Comparison of ENCODE assay signal across 7 cellular contexts in genomic region chr1:93567255-93567918, GRCh38.
A peak's percentile ranks its signal among the peaks of the same experiment; 100 is the strongest.
DNase-seq lines count a peak whose midpoint lies in the region; ATAC-seq, FAIRE-seq and TF ChIP-seq lines count a peak whose summit lies in the region.

No MANE protein-coding gene starts in this region.

- H3K27me3 ChIP-seq in mammary epithelial cell (ENCODE audit: insufficient read depth, low read length) (no peaks in the 10 kb centered on the region), upper lobe of left lung (no peaks in the 10 kb centered on the region)

- H3K9me3 ChIP-seq in mammary epithelial cell (replicated peaks; ENCODE audit: insufficient read depth, low read length) (no peaks in the 10 kb centered on the region), kidney (ENCODE audit: control insufficient read depth in 1 of 2, low read length in 2 of 2) (no peaks in the 10 kb centered on the region), upper lobe of left lung (no peaks in the 10 kb centered on the region), OCI-LY7 (ENCODE audit: low read length) (no peaks in the 10 kb centered on the region)

- no peak for TF ChIP-seq EP300 in upper lobe of left lung (IDR thresholded peaks at IDR 0.05)

- H4K20me1 ChIP-seq in mammary epithelial cell (ENCODE audit: insufficient read depth, low read length) (no peaks in the 10 kb centered on the region), OCI-LY7 (ENCODE audit: insufficient read depth, low read length) (no peaks in the 10 kb centered on the region)

- H3K9ac ChIP-seq in mammary epithelial cell (ENCODE audit: insufficient read depth, low read length) (no peak overlapping the region), kidney (ENCODE audit: low read length in 2 of 2) (peak overlapping the region in 1 of 2 donors; percentile 13)

- WGBS in mammary epithelial cell (ENCODE audit: low coverage, missing lambda C conversion rate), result 77% methylated on average over 11 of the region's 15 CpGs
- WGBS in upper lobe of left lung, 2 donors, result 89 to 90% methylated on average over 15 of the region's 15 CpGs

- H3K27ac ChIP-seq in mammary epithelial cell (ENCODE audit: insufficient read depth, low read depth, low read length) (no peak overlapping the region), kidney (ENCODE audit: low read depth in 2 of 2, low read length in 2 of 2) (peak overlapping the region; percentile 54 to 76), upper lobe of left lung (peak overlapping the region in 2 of 4 donors; percentile 52 to 68), OCI-LY7 (ENCODE audit: low read depth, low read length, poor library complexity, severe bottlenecking) (no peak overlapping the region)

- dilution Hi-C loops in mammary epithelial cell (cut with HindIII; ENCODE audit: low sequenced_read_pairs), result no loop called here

- H2AFZ ChIP-seq in mammary epithelial cell (ENCODE audit: low read depth, low read length), result no peak overlapping the region
- no peak overlapping the region for H2AFZ ChIP-seq in OCI-LY7 (ENCODE audit: low read length)

- no peak for FAIRE-seq in kidney (lab: Jason Lieb, UNC)

- BruUV-seq in mammary epithelial cell (replicated peaks; lab: Mats Ljungman, UMichigan), result no TSS peak
- BruUV-seq in OCI-LY7 (replicated peaks; lab: Mats Ljungman, UMichigan), result no TSS peak

- TF ChIP-seq CTCF in mammary epithelial cell (conservative IDR thresholded peaks at IDR 0.05 in 1 of 2, IDR thresholded peaks at IDR 0.05 in 1 of 2; ENCODE audit: extremely low read depth in 1 of 2, insufficient read depth in 1 of 2, low read depth in 1 of 2, low read length in 2 of 2) (no peak), kidney (IDR thresholded peaks at IDR 0.05; ENCODE audit: borderline replicate concordance, extremely low read depth, insufficient read depth) (no peak), upper lobe of left lung (IDR thresholded peaks at IDR 0.05) (no peak), OCI-LY7 (conservative IDR thresholded peaks at IDR 0.05; ENCODE audit: low read length) (no peak)

- no peaks in the 10 kb centered on the region for H3K4me1 ChIP-seq in mammary epithelial cell (ENCODE audit: insufficient read depth, low read length)
- peaks cover 0 to 2% of the 10 kb centered on the region in 2 donors for H3K4me1 ChIP-seq in kidney (ENCODE audit: control insufficient read depth in 1 of 2, insufficient read depth in 1 of 2, low read depth in 1 of 2, low read length in 2 of 2)
- H3K4me1 ChIP-seq in upper lobe of left lung, result peaks cover 9 to 20% (median 13%) of the 10 kb centered on the region in 4 donors
- H3K4me1 ChIP-seq in OCI-LY7 (ENCODE audit: insufficient read depth, low read length, poor library complexity, severe bottlenecking), result no peaks in the 10 kb centered on the region

- H3K36me3 ChIP-seq in mammary epithelial cell (ENCODE audit: insufficient read depth, low read length) (peaks cover 52% of the 10 kb centered on the region), kidney (ENCODE audit: control insufficient read depth in 1 of 2, insufficient read depth in 2 of 2, low read length in 2 of 2) (peaks cover 24 to 39% of the 10 kb centered on the region in 2 donors), upper lobe of left lung (peaks cover 0 to 90% (median 41%) of the 10 kb centered on the region in 4 donors), OCI-LY7 (ENCODE audit: insufficient read depth, low read length) (peaks cover 61% of the 10 kb centered on the region)

- POLR2A ChIA-PET in OCI-LY7 (lab: Charles Lee), result no interaction called here

- in situ Hi-C loops in mammary epithelial cell (cut with MboI; ENCODE audit: low sequenced_read_pairs in 2 of 2), result no loop called here

- ATAC-seq in upper lobe of left lung (ENCODE audit: low FRiP score in 2 of 2) (peak; percentile 61 to 75), HG02973 (IDR thresholded peaks at IDR 0.05; ENCODE audit: unreplicated experiment) (no peak)

- CTCF ChIA-PET in mammary epithelial cell (lab: Charles Lee; ENCODE audit: low non-redundant PET) (no interaction called here), OCI-LY7 (lab: Charles Lee; ENCODE audit: unreplicated experiment) (no interaction called here)

- no peaks in the 10 kb centered on the region for H3K9me2 ChIP-seq in OCI-LY7 (ENCODE audit: insufficient read depth, low read length)

- H3K4me2 ChIP-seq in mammary epithelial cell (ENCODE audit: insufficient read depth, low read depth, low read length), result no peak overlapping the region
- no peak overlapping the region for H3K4me2 ChIP-seq in OCI-LY7 (ENCODE audit: low read length)

- H3K79me2 ChIP-seq in mammary epithelial cell (ENCODE audit: insufficient read depth, low read length), result peaks cover 47% of the 10 kb centered on the region
- H3K79me2 ChIP-seq in OCI-LY7 (ENCODE audit: insufficient read depth, low read depth, low read length), result no peaks in the 10 kb centered on the region

- H3K4me3 ChIP-seq in mammary epithelial cell (replicated peaks in 1 of 3; ENCODE audit: insufficient read depth in 1 of 3, low read depth in 2 of 3, low read length in 3 of 3) (no peak overlapping the region), kidney (ENCODE audit: low read length in 2 of 2) (no peak overlapping the region), upper lobe of left lung (no peak overlapping the region), OCI-LY7 (ENCODE audit: low read depth, low read length, poor library complexity, severe bottlenecking) (no peak overlapping the region)

- TF ChIP-seq POLR2A in upper lobe of left lung (IDR thresholded peaks at IDR 0.05), result no peak

- DNase-seq in LHCN-M2 (ENCODE audit: low read depth), result peak; percentile 86
- DNase-seq in mammary epithelial cell, result peak; percentile 77
- peak; percentile 79 for DNase-seq in kidney
- DNase-seq in upper lobe of left lung, result no peak
- DNase-seq in OCI-LY7 (ENCODE audit: low spot score), result no peak
- no peak for DNase-seq in cerebellar cortex (ENCODE audit: low spot score)

- intact Hi-C loops in mammary epithelial cell (cut with micrococcal nuclease) (no loop called here), kidney (cut with DNase I) (no loop called here), OCI-LY7 (cut with micrococcal nuclease; ENCODE audit: unreplicated experiment) (no loop called here)

Comparison
In these comparisons a context has a peak if more than half of its experiments do, and no peak if none do; other contexts are left out.
1. DNase-seq: peak in LHCN-M2 (single experiment), mammary epithelial cell (single experiment) and kidney (single experiment); none in upper lobe of left lung (0 of 2), OCI-LY7 (single experiment) and cerebellar cortex (single experiment).
2. H3K27ac ChIP-seq: peak in kidney (2 of 2); none in mammary epithelial cell (single experiment) and OCI-LY7 (single experiment).